ENCODE assay signal across 13 cellular contexts in the genomic region with DNA sequence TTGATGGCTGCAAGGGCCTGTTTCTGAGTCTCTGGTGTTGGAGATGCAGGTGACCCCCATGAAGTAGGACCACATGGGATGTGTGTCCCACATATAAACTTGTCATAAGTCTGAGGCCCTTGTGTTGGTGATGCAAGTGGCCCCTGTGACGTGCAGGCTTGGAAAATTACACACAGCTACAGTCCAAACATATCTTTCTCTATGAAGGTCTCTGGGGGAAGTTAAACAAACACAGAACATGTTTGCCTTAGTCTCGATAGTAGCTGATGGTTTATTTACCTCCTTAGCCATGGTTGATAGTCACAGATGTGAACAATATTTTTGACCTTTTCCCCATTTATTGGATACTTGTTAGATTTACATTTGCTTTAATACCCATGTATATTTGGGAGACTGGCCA.
"Had no signal": no experiment of that assay in that cellular context is flagged by ENCODE, and none has a peak within 500 bp of the region (broad histone marks: within the 10 kb centered on the region; RNA-seq: fewer than 3 reads in every experiment).

No MANE protein-coding gene starts in this region.

- H3K4me3 ChIP-seq: ovary, upper lobe of right lung had no signal

- H3K27me3 ChIP-seq: ovary, upper lobe of right lung had no signal

- H3K9me3 ChIP-seq: ovary, upper lobe of right lung had no signal

- ATAC-seq: activated naive CD4-positive, alpha-beta T cell treated with anti-CD3 and anti-CD28 coated beads, Interleukin-2, amount 50 U/mL, for 72 hours; stimulated activated naive CD8-positive, alpha-beta T cell treated with anti-CD3 and anti-CD28 coated beads, Interleukin-15, Interleukin-2, amounts not matched to agents 100 U/mL and 50 U/mL, for 24 hours; upper lobe of right lung had no signal

- DNase-seq: activated CD4-positive, alpha-beta T cell treated with anti-CD3 and anti-CD28 coated beads, Interleukin-2, amount 10 ng/mL, durations not matched to agents 7 days and 5 days; activated CD4-positive, CD25-positive, alpha-beta regulatory T cell; amniotic stem cell; erythroblast; hippocampal formation; kidney glomerular epithelial cell; mesendoderm; ovary; stimulated activated CD4-positive, alpha-beta T cell treated with anti-CD3 and anti-CD28 coated beads, Interleukin-2, amount 100 ng/mL, for 48 hours; stimulated activated CD8-positive, alpha-beta memory T cell treated with anti-CD3 and anti-CD28 coated beads, Interleukin-4, amount 100 ng/mL, for 48 hours; stimulated activated naive CD8-positive, alpha-beta T cell treated with anti-CD3 and anti-CD28 coated beads, Interleukin-15, Interleukin-2, amounts not matched to agents 100 U/mL and 50 U/mL, for 24 hours; upper lobe of right lung had no signal

- H3K4me1 ChIP-seq: upper lobe of right lung had no signal

- H3K36me3 ChIP-seq: ovary, upper lobe of right lung had no signal

- H3K27ac ChIP-seq: ovary, upper lobe of right lung had no signal
